9 cellular contexts compared by ENCODE assay signal in genomic region chr9:34413229-34413852, GRCh38. TPM values are rescaled to one million over a fixed set of nuclear protein-coding genes. Genes with fewer than 3 reads are reported as not detected.
A peak's percentile ranks its signal among the peaks of the same experiment; 100 is the strongest.
DNase-seq lines count a peak whose midpoint lies in the region; ATAC-seq and TF ChIP-seq lines count a peak whose summit lies in the region.
"Had no signal": no experiment of that assay in that cellular context is flagged by ENCODE, and none has a peak within 500 bp of the region (broad histone marks: within the 10 kb centered on the region; RNA-seq: fewer than 3 reads in every experiment).

No MANE protein-coding gene starts in this region.

- TF ChIP-seq CTCF in ovary (IDR thresholded peaks at IDR 0.05) (no peak), WERI-Rb-1 (IDR thresholded peaks at IDR 0.05; ENCODE audit: low read depth, low read length) (no peak)

- no peak for TF ChIP-seq EP300 in ovary (IDR thresholded peaks at IDR 0.05)

- H3K9ac ChIP-seq in NT2/D1 (ENCODE audit: insufficient read length, low read depth): no peak overlapping the region

- ATAC-seq in HG02642 (IDR thresholded peaks at IDR 0.05; ENCODE audit: poor library complexity, unreplicated experiment) (no peak), GM18861 (IDR thresholded peaks at IDR 0.05; ENCODE audit: unreplicated experiment) (no peak)

- H3K4me1 ChIP-seq in NT2/D1 (ENCODE audit: insufficient read depth, insufficient read length) (no peaks in the 10 kb centered on the region), ovary (ENCODE audit: insufficient read depth) (no peaks in the 10 kb centered on the region)

- H3K9me3 ChIP-seq in NT2/D1 (ENCODE audit: insufficient read depth, low read length): no peaks in the 10 kb centered on the region
- H3K9me3 ChIP-seq in ovary: no peaks in the 10 kb centered on the region
- H3K9me3 ChIP-seq in WERI-Rb-1 (ENCODE audit: severe bottlenecking): no peaks in the 10 kb centered on the region

- H3K27ac ChIP-seq in ovary (no peak overlapping the region), WERI-Rb-1 (no peak overlapping the region)

- peak; percentile 23 for DNase-seq in GM19238 (ENCODE audit: insufficient read length, low spot score)
- DNase-seq in NT2/D1 (ENCODE audit: low read depth, low spot score): peak; percentile 43
- peak; percentile 79 for DNase-seq in ecto neural progenitor cell (ENCODE audit: low spot score)
- peak; percentile 32 to 64 (median 53) for DNase-seq in ovary
- DNase-seq in activated CD8-positive, alpha-beta memory T cell treated with anti-CD3 and anti-CD28 coated beads, Interleukin-2, amount 50 U/mL, for 4 hours: no peak
- no peak for DNase-seq in WERI-Rb-1
- DNase-seq: naive B cell had no signal

- H3K4me3 ChIP-seq in NT2/D1 (ENCODE audit: insufficient read length, low read depth): no peak overlapping the region
- H3K4me3 ChIP-seq in ovary: no peak overlapping the region
- no peak overlapping the region for H3K4me3 ChIP-seq in WERI-Rb-1 (ENCODE audit: low read depth, low read length)

- H3K36me3 ChIP-seq in NT2/D1 (ENCODE audit: insufficient read depth, insufficient read length, low read length) (no peaks in the 10 kb centered on the region), ovary (no peaks in the 10 kb centered on the region), WERI-Rb-1 (no peaks in the 10 kb centered on the region)

- WGBS in ovary, 3 donors: 14 to 19% (median 17%) methylated on average over 6 of the region's 6 CpGs

- H3K27me3 ChIP-seq in NT2/D1 (ENCODE audit: insufficient read depth, insufficient read length): no peaks in the 10 kb centered on the region
- H3K27me3 ChIP-seq in ovary: no peaks in the 10 kb centered on the region
- no peaks in the 10 kb centered on the region for H3K27me3 ChIP-seq in WERI-Rb-1 (ENCODE audit: insufficient read depth, low read depth, severe bottlenecking)

- intact Hi-C loops in ovary (cut with DNase I): loop anchor here in 1 of 4 donors (5.0 kb wide), 1 partner anchor 89 kb away; no protein-coding TSS in a partner anchor

- TF ChIP-seq POLR2A in ovary (IDR thresholded peaks at IDR 0.05): no peak

RNA-seq across cellular contexts. Expression of gene MYORG, which starts 36.6 kb away (rescaled TPM):
- total RNA-seq in ovary: 1 to 10 TPM in 5 of 7 donors, under 1 TPM in 2; 0.60 to 2.3 (median 1.2) TPM
- polyA plus RNA-seq in ovary: 1 to 10 TPM in 1 of 2 donors, under 1 TPM in 1; 0.77 to 7.8 TPM

RNA-seq across cellular contexts. Expression of gene FAM219A, which starts 45.0 kb away (rescaled TPM):
- 10 to 100 TPM in 5 of 7 donors, 1 to 10 TPM in 2; 5.2 to 24.7 (median 16.2) TPM for total RNA-seq in ovary
- polyA plus RNA-seq in ovary: 10 to 100 TPM; 12.1 to 12.7 TPM

RNA-seq across cellular contexts. Expression of gene DNAI1, which starts 45.3 kb away (rescaled TPM):
- 10 to 100 TPM in 1 of 7 donors, 1 to 10 TPM in 4, not detected in 2; 1.5 to 26.1 (median 2.0) TPM for total RNA-seq in ovary
- under 1 TPM in 1 of 2 donors, not detected in 1; 0.10 TPM for polyA plus RNA-seq in ovary

Comparison
In these comparisons a context has a peak if more than half of its experiments do, and no peak if none do; other contexts are left out.
1. DNase-seq: peak in GM19238 (single experiment), NT2/D1 (single experiment), ecto neural progenitor cell (single experiment) and ovary (5 of 5); none in activated CD8-positive, alpha-beta memory T cell treated with anti-CD3 and anti-CD28 coated beads, Interleukin-2, amount 50 U/mL, for 4 hours (single experiment) and WERI-Rb-1 (single experiment).